Comparison of ENCODE assay signal across 20 cellular contexts in the genomic region with DNA sequence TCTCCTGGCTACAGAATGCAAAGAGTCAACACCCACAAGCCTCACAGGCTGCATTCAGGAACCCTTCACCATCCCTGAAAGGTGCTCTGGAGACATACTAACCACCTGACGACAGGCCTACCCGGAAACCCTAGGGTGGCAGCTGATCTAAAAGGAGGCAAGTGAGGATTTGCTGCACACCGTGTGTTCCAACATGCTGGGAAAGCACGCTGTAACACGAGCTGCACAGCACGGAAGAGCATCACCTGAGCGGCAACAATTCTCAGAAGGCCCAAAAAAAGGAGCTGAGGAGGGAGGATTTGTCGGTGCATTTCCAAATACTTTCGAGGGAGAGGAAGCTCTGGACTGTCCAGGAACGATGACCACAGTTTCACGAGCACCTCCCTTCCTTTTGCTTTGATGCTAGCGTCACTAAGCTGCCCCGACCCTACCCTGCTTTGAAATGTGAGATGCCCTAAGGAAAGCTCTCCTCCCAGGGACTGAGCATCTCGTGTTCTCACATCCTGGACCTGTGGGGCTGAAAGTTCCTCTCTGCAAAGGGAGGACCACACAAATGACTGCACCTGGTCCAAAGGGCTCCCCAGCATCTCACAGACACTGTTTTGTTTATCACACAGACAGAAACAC.
DNase-seq lines count a peak whose midpoint lies in the region; ATAC-seq and TF ChIP-seq lines count a peak whose summit lies in the region.
"Had no signal": no experiment of that assay in that cellular context is flagged by ENCODE, and none has a peak within 500 bp of the region (broad histone marks: within the 10 kb centered on the region; RNA-seq: fewer than 3 reads in every experiment).

No MANE protein-coding gene starts in this region.

- ATAC-seq in foreskin keratinocyte (peak; percentile 82), GM21723 (IDR thresholded peaks at IDR 0.05; ENCODE audit: unreplicated experiment) (no peak)
- ATAC-seq: activated CD4-positive, alpha-beta T cell treated with anti-CD3 and anti-CD28 coated beads for 36 hours; activated CD8-positive, alpha-beta memory T cell treated with anti-CD3 and anti-CD28 coated beads, Interleukin-2, amount 10 ng/mL, durations not matched to agents 7 days and 5 days; natural killer cell treated with Interleukin-12 subunit alpha and Interleukin-12 subunit beta and Interleukin-15 and Interleukin-18, amount 100 ng/mL, for 72 hours; pancreas; right lobe of liver; stimulated activated naive CD8-positive, alpha-beta T cell treated with anti-CD3 and anti-CD28 coated beads, Interleukin-15, amount 100 ng/mL, for 72 hours had no signal

- WGBS in mammary epithelial cell (ENCODE audit: low coverage, missing lambda C conversion rate) = 44% methylated on average over 14 of the region's 14 CpGs

- H3K4me3 ChIP-seq in mammary epithelial cell (replicated peaks in 1 of 3; ENCODE audit: insufficient read depth in 1 of 3, low read depth in 2 of 3, low read length in 3 of 3) = no peak overlapping the region
- no peak overlapping the region for H3K4me3 ChIP-seq in breast epithelium
- H3K4me3 ChIP-seq: pancreas, right lobe of liver, SJSA1, transverse colon had no signal

- no peak overlapping the region for H3K9ac ChIP-seq in mammary epithelial cell (ENCODE audit: insufficient read depth, low read length)

- TF ChIP-seq CTCF in mammary epithelial cell (conservative IDR thresholded peaks at IDR 0.05 in 1 of 2, IDR thresholded peaks at IDR 0.05 in 1 of 2; ENCODE audit: extremely low read depth in 1 of 2, insufficient read depth in 1 of 2, low read depth in 1 of 2, low read length in 2 of 2) (no peak), breast epithelium (IDR thresholded peaks at IDR 0.05) (no peak), foreskin keratinocyte (conservative IDR thresholded peaks at IDR 0.05) (no peak), GM20000 (IDR thresholded peaks at IDR 0.05; ENCODE audit: extremely low read depth, missing control alignments) (no peak)

- no peaks in the 10 kb centered on the region for H3K79me2 ChIP-seq in mammary epithelial cell (ENCODE audit: insufficient read depth, low read length)

- DNase-seq in mammary epithelial cell (no peak), breast epithelium (ENCODE audit: low spot score in 2 of 2) (no peak), NCI-H2171 (lab: John Stamatoyannopoulos, UW) (peak; percentile 60), foreskin keratinocyte (peak; percentile 28 to 56), GM20000 (ENCODE audit: low spot score) (no peak)
- no peak for DNase-seq in activated T-cell treated with anti-CD3 and anti-CD28 coated beads, Interleukin-2, amount 50 U/mL, for 48 hours
- DNase-seq: activated CD4-positive, alpha-beta T cell treated with anti-CD3 and anti-CD28 coated beads for 36 hours; activated CD8-positive, alpha-beta memory T cell treated with anti-CD3 and anti-CD28 coated beads, Interleukin-2, amount 10 ng/mL, durations not matched to agents 7 days and 5 days; anterior cingulate cortex; cortex of kidney; endodermal cell; NCI-H1092; pancreas; right lobe of liver; stimulated activated CD4-positive, alpha-beta T cell treated with anti-CD3 and anti-CD28 coated beads, Interleukin-12 subunit alpha, Interleukin-12 subunit beta, amount 100 ng/mL, for 4 hours; stimulated activated naive CD8-positive, alpha-beta T cell treated with anti-CD3 and anti-CD28 coated beads, Interleukin-15, amount 100 ng/mL, for 72 hours; transverse colon had no signal

- dilution Hi-C loops in mammary epithelial cell (cut with HindIII; ENCODE audit: low sequenced_read_pairs) = no loop called here

- intact Hi-C loops in mammary epithelial cell (cut with micrococcal nuclease) = no loop called here
- intact Hi-C loops in breast epithelium (cut with DNase I; ENCODE audit: low total_unique reads) = no loop called here

- H3K27ac ChIP-seq in mammary epithelial cell (ENCODE audit: insufficient read depth, low read depth, low read length) = no peak overlapping the region
- no peak overlapping the region for H3K27ac ChIP-seq in breast epithelium
- no peak overlapping the region for H3K27ac ChIP-seq in foreskin keratinocyte
- H3K27ac ChIP-seq: pancreas, right lobe of liver, SJSA1, transverse colon had no signal

- H3K4me1 ChIP-seq in mammary epithelial cell (ENCODE audit: insufficient read depth, low read length) (no peaks in the 10 kb centered on the region), breast epithelium (no peaks in the 10 kb centered on the region), foreskin keratinocyte (no peaks in the 10 kb centered on the region)
- H3K4me1 ChIP-seq: pancreas, right lobe of liver had no signal

- H3K4me2 ChIP-seq in mammary epithelial cell (ENCODE audit: insufficient read depth, low read depth, low read length) = no peak overlapping the region

- no peaks in the 10 kb centered on the region for H4K20me1 ChIP-seq in mammary epithelial cell (ENCODE audit: insufficient read depth, low read length)

- in situ Hi-C loops in mammary epithelial cell (cut with MboI; ENCODE audit: low sequenced_read_pairs in 2 of 2) = no loop called here

- H3K9me3 ChIP-seq in mammary epithelial cell (replicated peaks; ENCODE audit: insufficient read depth, low read length) (no peaks in the 10 kb centered on the region), breast epithelium (no peaks in the 10 kb centered on the region)
- H3K9me3 ChIP-seq: pancreas, right lobe of liver, SJSA1, transverse colon had no signal

- TF ChIP-seq POLR2A in breast epithelium (IDR thresholded peaks at IDR 0.05) = no peak

- no TSS peak for BruUV-seq in mammary epithelial cell (replicated peaks; lab: Mats Ljungman, UMichigan)

- peak overlapping the region; percentile 28 for H2AFZ ChIP-seq in mammary epithelial cell (ENCODE audit: low read depth, low read length)

- CTCF ChIA-PET in mammary epithelial cell (lab: Charles Lee; ENCODE audit: low non-redundant PET) = no interaction called here

- H3K27me3 ChIP-seq in mammary epithelial cell (ENCODE audit: insufficient read depth, low read length) (no peaks in the 10 kb centered on the region), breast epithelium (no peaks in the 10 kb centered on the region), foreskin keratinocyte (no peaks in the 10 kb centered on the region)
- H3K27me3 ChIP-seq: pancreas, right lobe of liver, SJSA1, transverse colon had no signal

- no peaks in the 10 kb centered on the region for H3K36me3 ChIP-seq in mammary epithelial cell (ENCODE audit: insufficient read depth, low read length)
- H3K36me3 ChIP-seq in breast epithelium = no peaks in the 10 kb centered on the region
- H3K36me3 ChIP-seq: pancreas, right lobe of liver, SJSA1, transverse colon had no signal

Comparison
In these comparisons a context has a peak if more than half of its experiments do, and no peak if none do; other contexts are left out.
1. DNase-seq: peak in NCI-H2171 (single experiment) and foreskin keratinocyte (2 of 2); none in mammary epithelial cell (single experiment), breast epithelium (0 of 2), GM20000 (single experiment) and activated T-cell treated with anti-CD3 and anti-CD28 coated beads, Interleukin-2, amount 50 U/mL, for 48 hours (0 of 2).